In genomic region chr5:43556857-43557593, GRCh38 we compare ENCODE assay signal across 1 cellular context.
TF ChIP-seq lines count a peak whose summit lies in the region.

Gene PAIP1 (minus strand): TSS chr5:43557077. CDS start chr5:43556846, 231 bp downstream.

TF ChIP-seq in HepG2, 621 proteins besides CTCF, POLR2A, EP300 and RAD21 (continued from another document and continues in another):
- TF ChIP-seq ZNF512B (CRISPR knock-in tag; IDR thresholded peaks at IDR 0.05; ENCODE audit: borderline replicate concordance) (no peak), PHF8 (CRISPR knock-in tag; IDR thresholded peaks at IDR 0.05) (peak; percentile 78), ZNF367 (CRISPR knock-in tag; IDR thresholded peaks at IDR 0.05; ENCODE audit: borderline replicate concordance) (no peak), MTA3 (CRISPR knock-in tag; IDR thresholded peaks at IDR 0.05) (no peak), ZNF34 (CRISPR knock-in tag; IDR thresholded peaks at IDR 0.05; ENCODE audit: borderline replicate concordance) (peak; percentile 81), EHMT2 (IDR thresholded peaks at IDR 0.05; ENCODE audit: borderline replicate concordance, low read depth, low read length) (no peak), NFKBIZ (CRISPR knock-in tag; IDR thresholded peaks at IDR 0.05) (no peak), ZNF256 (CRISPR knock-in tag; conservative IDR thresholded peaks at IDR 0.05) (no peak), HNRNPH1 (optimal IDR thresholded peaks at IDR 0.05; ENCODE audit: low read depth, low read length) (no peak), NCOR1 (IDR thresholded peaks at IDR 0.05; ENCODE audit: borderline replicate concordance, low read length) (no peak), ZNF143 (CRISPR knock-in tag; IDR thresholded peaks at IDR 0.05) (peak; percentile 17; the same call in 1 of the 2 replicates), ZSCAN22 (CRISPR knock-in tag; IDR thresholded peaks at IDR 0.05) (no peak), KIAA2018 (CRISPR knock-in tag; IDR thresholded peaks at IDR 0.05; ENCODE audit: borderline replicate concordance) (no peak), TEAD3 (CRISPR knock-in tag; optimal IDR thresholded peaks at IDR 0.05; ENCODE audit: borderline replicate concordance) (no peak), SP4 (CRISPR knock-in tag; IDR thresholded peaks at IDR 0.05) (0 out of 2 replicates have a peak, but pooled peaks have one; percentile 49), ZFYVE20 (CRISPR knock-in tag; IDR thresholded peaks at IDR 0.05; ENCODE audit: borderline replicate concordance, low read depth) (no peak), GATA4 (IDR thresholded peaks at IDR 0.05; ENCODE audit: borderline replicate concordance, low read depth) (no peak), ZNF713 (CRISPR knock-in tag; IDR thresholded peaks at IDR 0.05) (no peak), LRRFIP1 (CRISPR knock-in tag; conservative IDR thresholded peaks at IDR 0.05) (no peak), ETV5 (CRISPR knock-in tag; IDR thresholded peaks at IDR 0.05; ENCODE audit: borderline replicate concordance) (no peak; the same call in 1 of the 2 replicates), JARID2 (CRISPR knock-in tag; IDR thresholded peaks at IDR 0.05; ENCODE audit: insufficient replicate concordance) (no peak), ZNF446 (CRISPR knock-in tag; IDR thresholded peaks at IDR 0.05) (peak; percentile 90), FOXK2 (IDR thresholded peaks at IDR 0.05) (no peak), ZNF740 (CRISPR knock-in tag; IDR thresholded peaks at IDR 0.05) (no peak), ZSCAN31 (CRISPR knock-in tag; IDR thresholded peaks at IDR 0.05; ENCODE audit: low read depth) (peak; percentile 68; the same call in 1 of the 2 replicates), FOXC1 (CRISPR knock-in tag; IDR thresholded peaks at IDR 0.05; ENCODE audit: borderline replicate concordance) (no peak; the same call in 1 of the 2 replicates), MLXIP (CRISPR knock-in tag; IDR thresholded peaks at IDR 0.05; ENCODE audit: borderline replicate concordance) (peak; percentile 68; the same call in 1 of the 2 replicates), NR0B2 (CRISPR knock-in tag; IDR thresholded peaks at IDR 0.05) (no peak), MTA1 (CRISPR knock-in tag; IDR thresholded peaks at IDR 0.05; ENCODE audit: borderline replicate concordance) (no peak), ZNF558 (CRISPR knock-in tag; IDR thresholded peaks at IDR 0.05; ENCODE audit: borderline replicate concordance) (no peak), ZNF337 (CRISPR knock-in tag; IDR thresholded peaks at IDR 0.05; ENCODE audit: borderline replicate concordance, low read depth) (no peak), SP5 (CRISPR knock-in tag; IDR thresholded peaks at IDR 0.05; ENCODE audit: borderline replicate concordance, low read depth) (0 out of 2 replicates have a peak, but pooled peaks have one; percentile 4), ZFP1 (CRISPR knock-in tag; IDR thresholded peaks at IDR 0.05) (no peak), ATF3 (CRISPR knock-in tag; IDR thresholded peaks at IDR 0.05) (no peak), FOXK1 (CRISPR knock-in tag; IDR thresholded peaks at IDR 0.05; ENCODE audit: borderline replicate concordance, low read depth) (no peak), ZNF775 (CRISPR knock-in tag; IDR thresholded peaks at IDR 0.05; ENCODE audit: borderline replicate concordance) (no peak), REPIN1 (CRISPR knock-in tag; IDR thresholded peaks at IDR 0.05; ENCODE audit: borderline replicate concordance, low read depth) (peak; percentile 59; the same call in 1 of the 2 replicates), ZUFSP (CRISPR knock-in tag; IDR thresholded peaks at IDR 0.05; ENCODE audit: borderline replicate concordance) (no peak), SP2 (CRISPR knock-in tag; IDR thresholded peaks at IDR 0.05) (no peak), HDAC2 (CRISPR knock-in tag; IDR thresholded peaks at IDR 0.05) (no peak), IRF9 (CRISPR knock-in tag; IDR thresholded peaks at IDR 0.05; ENCODE audit: borderline replicate concordance) (peak; percentile 63; the same call in 1 of the 2 replicates)
